ENCODE assay signal across 8 cellular contexts in the genomic region with DNA sequence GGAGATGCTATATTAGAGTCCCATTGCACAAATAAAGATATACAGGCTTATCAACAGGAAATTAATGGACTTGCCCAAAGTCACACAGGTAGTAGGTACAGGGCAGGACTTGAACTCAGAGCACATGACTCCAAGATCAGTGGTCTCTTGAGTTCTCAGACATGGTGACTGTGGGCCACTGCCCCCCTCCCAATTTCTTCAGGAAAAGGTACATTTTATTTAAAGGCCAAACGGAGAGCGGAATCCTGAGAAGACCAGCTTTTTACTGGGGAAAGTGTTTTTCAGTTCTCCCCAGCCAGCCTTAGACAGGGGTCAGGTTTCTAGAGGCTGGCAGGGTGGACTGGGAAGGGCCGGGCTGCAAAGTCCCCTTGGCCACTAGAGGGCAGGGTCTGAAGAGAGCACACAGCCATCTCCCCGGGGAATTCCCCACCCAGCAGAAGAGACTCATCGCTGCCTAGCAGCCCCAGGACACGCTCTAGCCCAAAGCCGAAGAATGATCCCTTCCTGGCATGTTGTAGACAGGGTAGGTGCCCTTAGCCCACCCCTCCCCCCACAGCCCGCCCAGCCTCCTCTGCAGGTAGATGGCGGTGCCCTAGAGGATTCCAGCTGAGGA. TPM values are rescaled to one million over a fixed set of nuclear protein-coding genes. Genes with fewer than 3 reads are reported as not detected.
DNase-seq lines count a peak whose midpoint lies in the region; ATAC-seq and TF ChIP-seq lines count a peak whose summit lies in the region.

No MANE protein-coding gene starts in this region.

- no peaks in the 10 kb centered on the region for H3K27me3 Mint-ChIP-seq in T-cell

- H3K4me2 ChIP-seq in HCT116 (ENCODE audit: low read length): peak overlapping the region; percentile 47

- RAD21 ChIA-PET in HCT116 (lab: Charles Lee; ENCODE audit: low non-redundant PET in 1 of 2, low total read pairs in 2 of 2, uncharacterized antibody in 2 of 2, unreplicated experiment in 2 of 2): interaction anchor here in 1 of 2 experiments (0.7 kb wide), 1 partner anchor 132 kb away, joined by 4 read pairs; no protein-coding TSS in a partner anchor

- TF ChIP-seq RAD21 in HCT116 (IDR thresholded peaks at IDR 0.05; ENCODE audit: low read depth): peak; percentile 50; the same call in 1 of the 2 replicates

- TF ChIP-seq EP300 in sigmoid colon (IDR thresholded peaks at IDR 0.05): no peak

- ATAC-seq in HCT116: peak; percentile 99
- ATAC-seq in T-cell (replicated peaks in 1 of 4): peak; percentile 95 to 100 (median 98)

- TF ChIP-seq POLR2A in HCT116 (IDR thresholded peaks at IDR 0.05; ENCODE audit: borderline replicate concordance, extremely low read depth, insufficient read depth, insufficient read length): no peak
- no peak for TF ChIP-seq POLR2A in sigmoid colon (IDR thresholded peaks at IDR 0.05)

- no peaks in the 10 kb centered on the region for H3K79me2 ChIP-seq in HCT116 (ENCODE audit: insufficient read depth, low read length)

- no peak overlapping the region for H3K4me3 Mint-ChIP-seq in T-cell

- H2AFZ ChIP-seq in HCT116 (ENCODE audit: low read depth, low read length, poor library complexity, severe bottlenecking): no peak overlapping the region

- no peaks in the 10 kb centered on the region for H3K9me3 Mint-ChIP-seq in T-cell

- no TSS peak for BruUV-seq in HCT116 (replicated peaks; lab: Mats Ljungman, UMichigan)

- H3K27ac Mint-ChIP-seq in T-cell: no peak overlapping the region

- CTCF ChIA-PET in GM10248 (lab: Yijun Ruan, JAX) (interaction anchor here (0.6 to 7.6 kb wide), 28 partner anchors 8 to 365 kb away, joined by 3 to 57 read pairs (median 4); a partner anchor contains a TSS), HCT116 (lab: Charles Lee) (interaction anchor here (1.0 to 3.1 kb wide), 6 partner anchors 8 to 252 kb away, joined by 3 to 14 read pairs (median 4); no protein-coding TSS in a partner anchor), T-cell (lab: Charles Lee) (interaction anchor here (0.6 to 1.2 kb wide), 6 partner anchors 9 to 253 kb away, joined by 3 to 4 read pairs (median 3); a partner anchor contains a TSS)

- H3K9me3 ChIP-seq in HCT116 (ENCODE audit: control insufficient read depth in 1 of 2, insufficient read depth in 1 of 2, low read depth in 1 of 2, low read length in 2 of 2) (no peaks in the 10 kb centered on the region), adipocyte (ENCODE audit: control insufficient read depth, low read length) (no peaks in the 10 kb centered on the region), left ventricle myocardium inferior (replicated peaks) (no peaks in the 10 kb centered on the region), sigmoid colon (no peaks in the 10 kb centered on the region)

- WGBS in sigmoid colon, 2 donors: 41 to 44% methylated on average over 9 of the region's 9 CpGs

- no peak overlapping the region for H3K4me3 ChIP-seq in HCT116 (replicated peaks in 1 of 2; ENCODE audit: low read depth in 1 of 2, low read length in 2 of 2)
- no peak overlapping the region for H3K4me3 ChIP-seq in adipocyte (ENCODE audit: low read length)
- peak overlapping the region; percentile 7 for H3K4me3 ChIP-seq in left ventricle myocardium inferior
- H3K4me3 ChIP-seq in sigmoid colon: no peak overlapping the region

- no peaks in the 10 kb centered on the region for H4K20me1 ChIP-seq in HCT116 (ENCODE audit: insufficient read depth)

- peaks cover 34% of the 10 kb centered on the region for H3K36me3 Mint-ChIP-seq in T-cell

- H3K27ac ChIP-seq in HCT116 (ENCODE audit: low read depth, low read length) (no peak overlapping the region), left ventricle myocardium inferior (replicated peaks) (no peak overlapping the region), sigmoid colon (no peak overlapping the region)

- H3K27me3 ChIP-seq in HCT116 (ENCODE audit: insufficient read depth, low read length): no peaks in the 10 kb centered on the region
- no peaks in the 10 kb centered on the region for H3K27me3 ChIP-seq in adipocyte (replicated peaks; ENCODE audit: control insufficient read depth, insufficient read depth, low read length)
- no peaks in the 10 kb centered on the region for H3K27me3 ChIP-seq in left ventricle myocardium inferior (ENCODE audit: low read depth)
- no peaks in the 10 kb centered on the region for H3K27me3 ChIP-seq in sigmoid colon

- intact Hi-C loops in HCT116 (cut with micrococcal nuclease) (loop anchor here (1.0 to 5.0 kb wide), 3 partner anchors 62 to 368 kb away; no protein-coding TSS in a partner anchor), left ventricle myocardium inferior (cut with micrococcal nuclease) (loop anchor here (10.0 kb wide), 1 partner anchor 254 kb away; no protein-coding TSS in a partner anchor), sigmoid colon (cut with DNase I) (loop anchor here (1.0 to 5.0 kb wide), 2 partner anchors 145 to 252 kb away; no protein-coding TSS in a partner anchor)

- POLR2A ChIA-PET in GM10248 (lab: Yijun Ruan, JAX): no interaction called here
- POLR2A ChIA-PET in HCT116 (lab: Charles Lee): no interaction called here
- POLR2A ChIA-PET in T-cell (lab: Charles Lee): no interaction called here

- H3K4me1 ChIP-seq in HCT116 (ENCODE audit: control insufficient read depth in 1 of 2, insufficient read depth in 2 of 2, low read length in 2 of 2) (peaks cover 0 to 11% of the 10 kb centered on the region in 2 experiments; a peak in 1 of 4 replicates), adipocyte (ENCODE audit: control insufficient read depth, insufficient read depth, low read length) (no peaks in the 10 kb centered on the region), left ventricle myocardium inferior (peaks cover 14% of the 10 kb centered on the region), sigmoid colon (peaks cover 0 to 15% (median 9%) of the 10 kb centered on the region in 4 donors)

- DNase-seq in GM10248 (ENCODE audit: extremely low spot score) (peak; percentile 89), HCT116 (ENCODE audit: low read depth, low spot score) (peak; percentile 44), NAMALWA (ENCODE audit: low spot score) (peak; percentile 83), T-cell (peak; percentile 42 to 82 (median 71)), adipocyte (ENCODE audit: low read depth) (peak; percentile 77), left ventricle myocardium inferior (peak; percentile 55), sigmoid colon (no peak), OCI-M2 (lab: John Stamatoyannopoulos, UW; ENCODE audit: unreplicated experiment) (no peak)

- H3K9ac ChIP-seq in HCT116 (ENCODE audit: low read length) (no peak overlapping the region), adipocyte (ENCODE audit: low read length) (no peak overlapping the region)

- TF ChIP-seq CTCF in GM10248 (IDR thresholded peaks at IDR 0.05; ENCODE audit: control extremely low read depth, extremely low read depth, low read depth, missing control alignments) (peak; percentile 89), HCT116 (IDR thresholded peaks at IDR 0.05 in 2 of 3, conservative IDR thresholded peaks at IDR 0.05 in 1 of 3; ENCODE audit: borderline replicate concordance in 1 of 3, insufficient read depth in 1 of 3, low read depth in 2 of 3, low read length in 2 of 3) (peak; percentile 58 to 96 (median 84)), left ventricle myocardium inferior (IDR thresholded peaks at IDR 0.05; ENCODE audit: borderline replicate concordance) (peak; percentile 81), sigmoid colon (IDR thresholded peaks at IDR 0.05) (peak; percentile 33 to 84 (median 56))

- H3K36me3 ChIP-seq in HCT116 (ENCODE audit: control insufficient read depth in 1 of 2, insufficient read depth in 2 of 2, low read length in 2 of 2) (no peaks in the 10 kb centered on the region), adipocyte (ENCODE audit: control insufficient read depth, insufficient read depth, low read length, severe bottlenecking) (no peaks in the 10 kb centered on the region), left ventricle myocardium inferior (peaks cover 10% of the 10 kb centered on the region), sigmoid colon (peaks cover 0 to 11% (median 0%) of the 10 kb centered on the region in 4 donors)

- peaks cover 21 to 30% (median 27%) of the 10 kb centered on the region in 3 donors for H3K4me1 Mint-ChIP-seq in T-cell

- no peaks in the 10 kb centered on the region for H3K9me2 ChIP-seq in HCT116 (ENCODE audit: insufficient read depth)

TF ChIP-seq in HCT116, 20 proteins besides CTCF, POLR2A, EP300 and RAD21:
- 0 out of 2 replicates have a peak, but pooled peaks have one; percentile 6 for TF ChIP-seq FOSL1 (IDR thresholded peaks at IDR 0.05; ENCODE audit: low read depth)
- TF ChIP-seq, protein P1, sequence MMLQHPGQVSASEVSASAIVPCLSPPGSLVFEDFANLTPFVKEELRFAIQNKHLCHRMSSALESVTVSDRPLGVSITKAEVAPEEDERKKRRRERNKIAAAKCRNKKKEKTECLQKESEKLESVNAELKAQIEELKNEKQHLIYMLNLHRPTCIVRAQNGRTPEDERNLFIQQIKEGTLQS (IDR thresholded peaks at IDR 0.05): no peak
TF ChIP-seq in HCT116: peak in this region for 1.

RNA-seq across cellular contexts. Expression of a gene that starts 29.7 kb away (rescaled TPM):
- 26.4 TPM for total RNA-seq in HCT116 (2021; ENCODE audit: unreplicated experiment)
- polyA plus RNA-seq in HCT116 (2012): 17.8 and 25.9 TPM in 2 replicates
- 10 to 100 TPM; 10.0 to 21.5 (median 19.4) TPM for total RNA-seq in T-cell
- total RNA-seq in left ventricle myocardium inferior: 10.9 TPM
- total RNA-seq in sigmoid colon: 10 to 100 TPM in 3 of 4 donors, 1 to 10 TPM in 1; 7.1 to 27.8 (median 16.7) TPM
- polyA plus RNA-seq in sigmoid colon: 10 to 100 TPM in 1 of 3 donors, 1 to 10 TPM in 2; 3.5 to 15.3 (median 5.4) TPM

Comparison
In these comparisons a context has a peak if more than half of its experiments do, and no peak if none do; other contexts are left out.
1. DNase-seq: peak in GM10248 (single experiment), HCT116 (single experiment), NAMALWA (single experiment), T-cell (34 of 34), adipocyte (single experiment) and left ventricle myocardium inferior (single experiment); none in sigmoid colon (single experiment) and OCI-M2 (single experiment).
2. Peak in every context shown above with its lines, with median percentiles within 50 percentile points of each other: CTCF ChIP-seq.